Comparison of ENCODE assay signal across 1 cellular context in the genomic region with DNA sequence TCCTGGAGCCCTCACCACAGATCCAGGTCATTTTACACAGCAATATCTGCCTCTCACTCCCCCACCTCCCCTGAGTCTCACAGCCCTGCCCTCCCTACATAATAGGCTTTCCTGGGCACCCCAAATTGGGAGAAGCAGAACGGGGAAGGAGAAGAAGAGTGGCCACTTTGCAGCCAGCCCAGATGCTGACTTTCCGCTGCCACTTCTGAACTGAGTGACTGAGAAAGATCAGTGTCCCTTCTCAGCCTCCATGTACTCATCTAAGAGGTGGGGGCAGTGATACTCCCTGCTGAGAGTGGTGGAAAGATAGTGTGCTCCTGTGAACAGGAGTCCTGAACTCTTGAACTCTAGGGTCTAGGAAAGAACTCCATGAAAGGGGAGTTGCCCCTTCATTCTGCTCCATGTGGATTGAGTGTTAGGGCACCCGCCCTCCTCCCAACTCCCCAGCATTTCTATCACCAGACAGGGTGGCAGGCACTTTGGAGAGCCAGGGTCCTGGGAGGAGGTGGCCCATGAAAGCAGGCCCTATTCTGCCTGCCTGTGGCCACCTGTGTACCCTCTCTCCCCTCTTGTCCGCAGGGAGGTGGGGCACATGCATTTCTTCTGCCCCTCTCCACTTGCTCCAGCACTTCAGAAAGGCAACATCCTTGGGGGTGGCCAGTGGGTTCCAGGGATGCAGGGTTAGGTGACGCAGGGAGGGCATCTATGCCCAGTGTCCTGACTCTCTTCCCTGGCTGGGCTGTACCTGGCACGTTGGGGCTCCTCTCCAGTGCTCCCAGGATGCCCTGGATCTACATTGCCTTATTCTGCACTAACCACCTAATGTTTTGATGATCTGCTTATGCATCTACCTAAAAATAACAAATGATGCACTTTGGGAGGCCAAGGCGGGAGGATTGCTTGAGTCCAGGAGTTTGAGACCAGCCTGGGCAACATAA.
TF ChIP-seq lines count a peak whose summit lies in the region.

No MANE protein-coding gene starts in this region.

TF ChIP-seq in H1, 55 proteins besides CTCF, POLR2A, EP300 and RAD21:
- TF ChIP-seq NRF1 (IDR thresholded peaks at IDR 0.05; ENCODE audit: low read depth, low read length) = no peak
